Comparison of ENCODE assay signal across 8 cellular contexts in genomic region chr2:222693837-222694236, GRCh38. TPM values are rescaled to one million over a fixed set of nuclear protein-coding genes. Genes with fewer than 3 reads are reported as not detected.
A peak's percentile ranks its signal among the peaks of the same experiment; 100 is the strongest.
DNase-seq lines count a peak whose midpoint lies in the region; ATAC-seq and TF ChIP-seq lines count a peak whose summit lies in the region.
"Had no signal": no experiment of that assay in that cellular context is flagged by ENCODE, and none has a peak within 500 bp of the region (broad histone marks: within the 10 kb centered on the region; RNA-seq: fewer than 3 reads in every experiment).

No MANE protein-coding gene starts in this region.

- intact Hi-C loops in activated CD4-positive, alpha-beta T cell treated with anti-CD3 and anti-CD28 coated beads, Interleukin-2, amount 10 ng/mL, durations not matched to agents 24 days and 14 days (cut with micrococcal nuclease) = loop anchor here (1.0 kb wide), 1 partner anchor 245 kb away; no protein-coding TSS in a partner anchor

- no peaks in the 10 kb centered on the region for H3K4me1 ChIP-seq in liver (ENCODE audit: control insufficient read depth in 4 of 4, insufficient read depth in 4 of 4, low read length in 3 of 4)

- no peaks in the 10 kb centered on the region for H3K9me3 Mint-ChIP-seq in activated CD4-positive, alpha-beta T cell treated with anti-CD3 and anti-CD28 coated beads, Interleukin-2, amount 10 ng/mL, durations not matched to agents 24 days and 14 days

- no peak overlapping the region for H3K4me3 ChIP-seq in liver (ENCODE audit: low read depth in 1 of 3, low read length in 3 of 3)

- TF ChIP-seq CTCF in liver (IDR thresholded peaks at IDR 0.05; ENCODE audit: low read depth, low read length, missing input control) (peak; percentile 11), GM13976 (IDR thresholded peaks at IDR 0.05; ENCODE audit: borderline replicate concordance, control extremely low read depth, extremely low read depth, insufficient read depth, missing control alignments) (no peak)

- DNase-seq in RKO (ENCODE audit: low spot score) = peak; percentile 52
- DNase-seq in GM13976 (ENCODE audit: low spot score) = no peak
- no peak for DNase-seq in activated CD4-positive, alpha-beta T cell treated with anti-CD3 and anti-CD28 coated beads, Interleukin-2, amount 10 ng/mL, durations not matched to agents 24 days and 14 days
- no peak for DNase-seq in NCI-H226
- DNase-seq: NCI-H1105 treated with DMSO at 0.1 percent for 48 hours had no signal

- peak; percentile 63 to 71 for TF ChIP-seq RAD21 in liver (IDR thresholded peaks at IDR 0.05)

- H3K27ac ChIP-seq in liver (ENCODE audit: low read depth in 1 of 2, low read length in 2 of 2) = no peak overlapping the region

- peaks cover 7% of the 10 kb centered on the region for H3K4me1 Mint-ChIP-seq in activated CD4-positive, alpha-beta T cell treated with anti-CD3 and anti-CD28 coated beads, Interleukin-2, amount 10 ng/mL, durations not matched to agents 24 days and 14 days

- peaks cover 26% of the 10 kb centered on the region for H3K27me3 Mint-ChIP-seq in activated CD4-positive, alpha-beta T cell treated with anti-CD3 and anti-CD28 coated beads, Interleukin-2, amount 10 ng/mL, durations not matched to agents 24 days and 14 days

- no peak overlapping the region for H3K9ac ChIP-seq in liver (ENCODE audit: low read depth in 1 of 2, low read length in 2 of 2)

- H3K9me3 ChIP-seq in liver (ENCODE audit: control insufficient read depth in 4 of 4, low read length in 3 of 4) = no peaks in the 10 kb centered on the region

- in situ Hi-C loops in GM13976 (cut with MboI; ENCODE audit: low sequenced_read_pairs, unreplicated experiment) = loop anchor here (10.0 kb wide), 1 partner anchor 211 kb away; no protein-coding TSS in a partner anchor

- no peak overlapping the region for H3K27ac Mint-ChIP-seq in activated CD4-positive, alpha-beta T cell treated with anti-CD3 and anti-CD28 coated beads, Interleukin-2, amount 10 ng/mL, durations not matched to agents 24 days and 14 days

- H3K36me3 ChIP-seq in liver (ENCODE audit: control insufficient read depth in 4 of 4, insufficient read depth in 3 of 4, low read depth in 1 of 4, low read length in 3 of 4) = peaks cover 0 to 26% (median 14%) of the 10 kb centered on the region in 4 donors

- no peak overlapping the region for H3K4me3 Mint-ChIP-seq in activated CD4-positive, alpha-beta T cell treated with anti-CD3 and anti-CD28 coated beads, Interleukin-2, amount 10 ng/mL, durations not matched to agents 24 days and 14 days

- peak; percentile 54 for ATAC-seq in GM18517 (IDR thresholded peaks at IDR 0.05; ENCODE audit: unreplicated experiment)
- peak; percentile 53 for ATAC-seq in HG02678 (IDR thresholded peaks at IDR 0.05; ENCODE audit: unreplicated experiment)

- no peaks in the 10 kb centered on the region for H3K36me3 Mint-ChIP-seq in activated CD4-positive, alpha-beta T cell treated with anti-CD3 and anti-CD28 coated beads, Interleukin-2, amount 10 ng/mL, durations not matched to agents 24 days and 14 days (ENCODE audit: low read depth)

- WGBS in liver = 94% methylated on average over 1 of the region's 1 CpG

- no peaks in the 10 kb centered on the region for H3K27me3 ChIP-seq in liver (ENCODE audit: control insufficient read depth in 4 of 4, insufficient read depth in 4 of 4, low read length in 3 of 4)

TF ChIP-seq in liver, 16 proteins besides CTCF, POLR2A, EP300 and RAD21:
- TF ChIP-seq ATF3 (IDR thresholded peaks at IDR 0.05) (no peak), ZBTB33 (IDR thresholded peaks at IDR 0.05) (no peak), RXRA (IDR thresholded peaks at IDR 0.05) (peak in 1 of 2 donors; percentile 14)

RNA-seq across cellular contexts. Expression of gene MOGAT1, which starts 22.4 kb away (rescaled TPM):
- total RNA-seq in liver = 1 to 10 TPM in 1 of 2 donors, not detected in 1; 5.1 TPM
- polyA plus RNA-seq in liver = 1 to 10 TPM in 1 of 2 donors, under 1 TPM in 1; 0.30 to 5.5 TPM
- not detected in 2 replicates for total RNA-seq in activated CD4-positive, alpha-beta T cell treated with anti-CD3 and anti-CD28 coated beads, Interleukin-2, amount 10 ng/mL, durations not matched to agents 24 days and 14 days

RNA-seq across cellular contexts. Expression of gene FARSB, which starts 37.9 kb away (rescaled TPM):
- total RNA-seq in liver = 1 to 10 TPM; 5.5 to 9.7 TPM
- polyA plus RNA-seq in liver = 1 to 10 TPM; 8.7 to 9.2 TPM
- total RNA-seq in activated CD4-positive, alpha-beta T cell treated with anti-CD3 and anti-CD28 coated beads, Interleukin-2, amount 10 ng/mL, durations not matched to agents 24 days and 14 days = 57.4 and 58.5 TPM in 2 replicates
